Comparison of ENCODE assay signal across 15 cellular contexts in the genomic region with DNA sequence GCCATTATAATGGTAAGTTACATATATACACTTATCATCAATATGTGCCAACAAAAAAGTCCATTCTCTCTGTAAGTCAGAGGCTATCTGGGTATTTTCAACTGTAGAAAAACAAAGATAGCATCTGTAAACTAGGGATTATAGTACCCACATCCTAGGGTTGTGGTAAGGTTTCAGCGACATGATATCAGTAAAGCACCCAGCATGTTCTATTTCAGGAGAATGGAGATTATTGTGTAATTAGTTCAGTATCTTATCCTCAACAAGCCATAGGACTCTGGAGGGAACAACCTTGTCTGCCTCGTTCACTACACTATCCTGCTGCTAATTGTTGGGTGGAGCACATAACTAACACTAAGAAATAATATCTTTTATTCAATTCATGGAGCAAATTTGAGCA.
"Had no signal": no experiment of that assay in that cellular context is flagged by ENCODE, and none has a peak within 500 bp of the region (broad histone marks: within the 10 kb centered on the region; RNA-seq: fewer than 3 reads in every experiment).

No MANE protein-coding gene starts in this region.

- H3K27me3 Mint-ChIP-seq: activated CD4-positive, alpha-beta T cell treated with anti-CD3 and anti-CD28 coated beads for 36 hours; stimulated activated memory B cell treated with anti-CD40 and anti-IgM and Interleukin-4, amounts not matched to agents 10 μg/mL and 1 μg/mL and 100 μg/mL, for 72 hours had no signal

- DNase-seq: activated CD4-positive, alpha-beta T cell treated with anti-CD3 and anti-CD28 coated beads for 36 hours; activated CD8-positive, alpha-beta memory T cell treated with anti-CD3 and anti-CD28 coated beads for 24 hours; activated naive CD4-positive, alpha-beta T cell treated with anti-CD3 and anti-CD28 coated beads, Interleukin-2, amount 10 ng/mL, durations not matched to agents 7 days and 5 days; amniotic stem cell; body of pancreas; hypothalamus; kidney glomerular epithelial cell; lower lobe of right lung; naive B cell; stimulated activated CD4-positive, alpha-beta T cell treated with anti-CD3 and anti-CD28 coated beads, Interleukin-1b, Interleukin-23, amount 100 ng/mL, for 48 hours; tibial artery had no signal

- H3K4me3 ChIP-seq: body of pancreas, lower lobe of right lung, tibial artery, vagina had no signal

- H3K4me3 Mint-ChIP-seq: activated CD4-positive, alpha-beta T cell treated with anti-CD3 and anti-CD28 coated beads for 36 hours; activated naive CD4-positive, alpha-beta T cell treated with anti-CD3 and anti-CD28 coated beads, Interleukin-2, amount 10 ng/mL, durations not matched to agents 7 days and 5 days; naive B cell; stimulated activated memory B cell treated with anti-CD40 and anti-IgM and Interleukin-4, amounts not matched to agents 10 μg/mL and 1 μg/mL and 100 μg/mL, for 72 hours had no signal

- H3K36me3 Mint-ChIP-seq: activated naive CD4-positive, alpha-beta T cell treated with anti-CD3 and anti-CD28 coated beads, Interleukin-2, amount 10 ng/mL, durations not matched to agents 7 days and 5 days had no signal

- H3K36me3 ChIP-seq: lower lobe of right lung, tibial artery, vagina had no signal

- H3K27ac ChIP-seq: body of pancreas, lower lobe of right lung, tibial artery, vagina, VCaP had no signal

- ATAC-seq: activated CD4-positive, alpha-beta T cell treated with anti-CD3 and anti-CD28 coated beads for 36 hours; body of pancreas; lower lobe of right lung; stimulated activated memory B cell treated with anti-CD40 and anti-IgM and Interleukin-4, amounts not matched to agents 10 μg/mL and 1 μg/mL and 100 μg/mL, for 72 hours had no signal

- H3K27me3 ChIP-seq: body of pancreas, tibial artery, vagina had no signal

- H3K27ac Mint-ChIP-seq: activated CD4-positive, alpha-beta T cell treated with anti-CD3 and anti-CD28 coated beads for 36 hours; activated naive CD4-positive, alpha-beta T cell treated with anti-CD3 and anti-CD28 coated beads, Interleukin-2, amount 10 ng/mL, durations not matched to agents 7 days and 5 days; activated T-helper 2 cell treated with anti-CD3 and anti-CD28 coated beads, Interferon-gamma antibody, Interleukin-2, Interleukin-4, amounts not matched to agents 10 μg/mL and 5 μg/mL and 100 μg/mL, durations not matched to agents 14 hours and 24 hours and 36 hours; naive B cell; stimulated activated memory B cell treated with anti-CD40 and anti-IgM and Interleukin-4, amounts not matched to agents 10 μg/mL and 1 μg/mL and 100 μg/mL, for 72 hours had no signal

- H3K4me1 ChIP-seq: lower lobe of right lung, tibial artery, vagina had no signal

- H3K9me3 ChIP-seq: body of pancreas, lower lobe of right lung, tibial artery, vagina had no signal

- H3K9me3 Mint-ChIP-seq: activated naive CD4-positive, alpha-beta T cell treated with anti-CD3 and anti-CD28 coated beads, Interleukin-2, amount 10 ng/mL, durations not matched to agents 7 days and 5 days; activated T-helper 2 cell treated with anti-CD3 and anti-CD28 coated beads, Interferon-gamma antibody, Interleukin-2, Interleukin-4, amounts not matched to agents 10 μg/mL and 5 μg/mL and 100 μg/mL, durations not matched to agents 14 hours and 24 hours and 36 hours; naive B cell; stimulated activated memory B cell treated with anti-CD40 and anti-IgM and Interleukin-4, amounts not matched to agents 10 μg/mL and 1 μg/mL and 100 μg/mL, for 72 hours had no signal
